29 cellular contexts compared by ENCODE assay signal in the genomic region with DNA sequence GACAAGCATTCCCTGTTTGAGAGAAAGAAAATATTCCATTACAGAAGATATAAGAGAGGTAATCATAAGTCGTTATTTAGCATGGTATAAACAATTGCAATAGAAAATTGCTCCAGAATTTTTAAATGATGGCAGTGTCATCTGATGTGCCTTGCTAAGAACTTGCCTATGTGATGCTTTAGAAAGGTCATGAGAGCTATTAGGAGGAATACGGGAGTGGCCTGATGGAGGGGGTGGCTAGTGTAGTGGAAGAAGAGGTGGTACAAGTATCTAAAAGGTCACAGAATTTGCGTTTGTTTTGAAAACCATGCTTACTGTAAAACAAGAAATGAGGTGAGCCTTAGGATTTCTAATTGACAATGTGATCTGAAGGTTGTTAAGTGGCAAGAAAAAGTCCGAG.
"Had no signal": no experiment of that assay in that cellular context is flagged by ENCODE, and none has a peak within 500 bp of the region (broad histone marks: within the 10 kb centered on the region; RNA-seq: fewer than 3 reads in every experiment).

No MANE protein-coding gene starts in this region.

- H3K9me3 ChIP-seq: neutrophil, pancreas, prostate gland, suprapubic skin, testis, tibial artery, transverse colon, upper lobe of right lung, uterus had no signal

- H3K4me1 ChIP-seq: pancreas, prostate gland, right atrium auricular region, spleen, suprapubic skin, testis, tibial artery, transverse colon, upper lobe of right lung, uterus had no signal

- ATAC-seq: naive thymus-derived CD8-positive, alpha-beta T cell; natural killer cell treated with Interleukin-12 subunit alpha and Interleukin-12 subunit beta and Interleukin-15 and Interleukin-18, amount 100 ng/mL, for 72 hours; pancreas; sciatic nerve; stimulated activated memory B cell treated with anti-CD40 and anti-IgM and Interleukin-4, amounts not matched to agents 10 μg/mL and 1 μg/mL and 100 μg/mL, for 72 hours; stimulated activated naive CD8-positive, alpha-beta T cell treated with anti-CD3 and anti-CD28 coated beads, Interleukin-15, amount 100 ng/mL, for 72 hours; stimulated activated naive CD8-positive, alpha-beta T cell treated with anti-CD3 and anti-CD28 coated beads, Interleukin-15, Interleukin-2, amounts not matched to agents 100 U/mL and 50 U/mL, for 24 hours; upper lobe of right lung had no signal

- H3K27ac ChIP-seq: neutrophil, pancreas, prostate gland, right atrium auricular region, skin epidermis, spleen, suprapubic skin, testis, tibial artery, transverse colon, upper lobe of right lung, uterus had no signal

- H3K27me3 ChIP-seq: neutrophil, pancreas, right atrium auricular region, spleen, suprapubic skin, testis, tibial artery, transverse colon, upper lobe of right lung, uterus had no signal

- H3K36me3 ChIP-seq: neutrophil, pancreas, prostate gland, right atrium auricular region, spleen, suprapubic skin, tibial artery, transverse colon, upper lobe of right lung, uterus had no signal

- H3K4me2 ChIP-seq: smooth muscle cell had no signal

- DNase-seq: naive thymus-derived CD8-positive, alpha-beta T cell; nephron progenitor cell; nucleus accumbens; pancreas; retina; spleen; stimulated activated CD4-positive, alpha-beta T cell treated with anti-CD3 and anti-CD28 coated beads, Interleukin-12 subunit alpha, Interleukin-12 subunit beta, amount 100 ng/mL, for 4 hours; stimulated activated CD4-positive, alpha-beta T cell treated with anti-CD3 and anti-CD28 coated beads, Interleukin-1b, Interleukin-23, amount 100 ng/mL, for 48 hours; stimulated activated CD4-positive, alpha-beta T cell treated with anti-CD3 and anti-CD28 coated beads, Interleukin-4, amount 100 ng/mL, for 1 hour; stimulated activated CD4-positive, alpha-beta T cell treated with anti-CD3 and anti-CD28 coated beads, Interleukin-4, amount 100 ng/mL, for 4 hours; stimulated activated CD8-positive, alpha-beta memory T cell treated with anti-CD3 and anti-CD28 coated beads, Interleukin-4, amount 100 ng/mL, for 48 hours; stimulated activated naive CD4-positive, alpha-beta T cell; stimulated activated naive CD8-positive, alpha-beta T cell treated with anti-CD3 and anti-CD28 coated beads, Interleukin-15, amount 100 ng/mL, for 72 hours; stimulated activated naive CD8-positive, alpha-beta T cell treated with anti-CD3 and anti-CD28 coated beads, Interleukin-15, Interleukin-2, amounts not matched to agents 100 U/mL and 50 U/mL, for 24 hours; substantia nigra; testis; tibial artery; transverse colon; upper lobe of right lung; uterus had no signal

- FAIRE-seq: pancreas had no signal

- H3K4me3 ChIP-seq: pancreas, prostate gland, right atrium auricular region, skin epidermis, smooth muscle cell, spleen, suprapubic skin, testis, tibial artery, transverse colon, upper lobe of right lung, uterus had no signal
